In the genomic region with DNA sequence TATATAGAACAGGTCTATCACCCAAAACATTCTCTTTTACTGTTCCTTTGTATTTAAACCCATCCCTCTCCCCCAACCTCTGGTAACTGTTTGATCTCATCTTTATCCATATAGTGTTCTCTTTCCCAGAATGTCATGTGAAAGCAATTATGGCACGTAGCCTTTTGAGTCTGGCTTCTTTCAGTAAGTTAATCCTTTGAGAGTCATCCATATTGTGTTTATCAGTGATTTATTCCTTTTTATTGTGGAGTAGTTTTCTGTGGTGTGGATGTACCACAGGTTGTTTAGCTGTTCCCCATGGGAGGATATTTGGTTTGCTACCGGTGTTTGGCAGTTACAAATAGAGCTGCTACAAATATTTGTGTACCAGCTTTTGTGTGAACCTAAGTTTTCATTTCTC, we compare ENCODE assay signal across 25 cellular contexts. TPM values are rescaled to one million over a fixed set of nuclear protein-coding genes. Genes with fewer than 3 reads are reported as not detected.
"Had no signal": no experiment of that assay in that cellular context is flagged by ENCODE, and none has a peak within 500 bp of the region (broad histone marks: within the 10 kb centered on the region; RNA-seq: fewer than 3 reads in every experiment).

No MANE protein-coding gene starts in this region.

- H3K4me1 ChIP-seq: ascending aorta had no signal

- ATAC-seq: activated CD8-positive, alpha-beta memory T cell treated with anti-CD3 and anti-CD28 coated beads, Interleukin-2, amount 10 ng/mL, durations not matched to agents 7 days and 5 days; activated CD8-positive, alpha-beta T cell treated with anti-CD3 and anti-CD28 coated beads for 36 hours; heart left ventricle; left cardiac atrium; natural killer cell treated with Interleukin-12 subunit alpha and Interleukin-12 subunit beta and Interleukin-15 and Interleukin-18, amount 100 ng/mL, for 72 hours; right cardiac atrium; stimulated activated effector memory CD8-positive, alpha-beta T cell treated with anti-CD3 and anti-CD28 coated beads, Interleukin-12 subunit alpha, Interleukin-12 subunit beta, amount 100 ng/mL, for 72 hours had no signal

- H3K27me3 Mint-ChIP-seq: activated CD4-positive, alpha-beta T cell treated with anti-CD3 and anti-CD28 coated beads, Interleukin-2, amount 10 ng/mL, durations not matched to agents 7 days and 5 days; activated CD8-positive, alpha-beta memory T cell treated with anti-CD3 and anti-CD28 coated beads, Interleukin-2, amount 10 ng/mL, durations not matched to agents 7 days and 5 days; activated CD8-positive, alpha-beta T cell treated with anti-CD3 and anti-CD28 coated beads for 36 hours had no signal

- H3K9ac ChIP-seq: parathyroid adenoma had no signal

- H3K27ac Mint-ChIP-seq: activated CD4-positive, alpha-beta T cell treated with anti-CD3 and anti-CD28 coated beads, Interleukin-2, amount 10 ng/mL, durations not matched to agents 7 days and 5 days; activated CD8-positive, alpha-beta memory T cell treated with anti-CD3 and anti-CD28 coated beads, Interleukin-2, amount 10 ng/mL, durations not matched to agents 7 days and 5 days; activated CD8-positive, alpha-beta T cell treated with anti-CD3 and anti-CD28 coated beads for 36 hours; natural killer cell treated with Interleukin-12 subunit alpha and Interleukin-12 subunit beta and Interleukin-15 and Interleukin-18, amount 100 ng/mL, for 72 hours; stimulated activated effector memory CD8-positive, alpha-beta T cell treated with anti-CD3 and anti-CD28 coated beads, Interleukin-12 subunit alpha, Interleukin-12 subunit beta, amount 100 ng/mL, for 72 hours; T-helper 2 cell treated with Interferon-gamma antibody and Interleukin-4, amounts not matched to agents 5 μg/mL and 100 μg/mL, for 36 hours had no signal

- H3K4me3 Mint-ChIP-seq: activated CD4-positive, alpha-beta T cell treated with anti-CD3 and anti-CD28 coated beads, Interleukin-2, amount 10 ng/mL, durations not matched to agents 7 days and 5 days; activated CD8-positive, alpha-beta memory T cell treated with anti-CD3 and anti-CD28 coated beads, Interleukin-2, amount 10 ng/mL, durations not matched to agents 7 days and 5 days; activated CD8-positive, alpha-beta T cell treated with anti-CD3 and anti-CD28 coated beads for 36 hours; natural killer cell treated with Interleukin-12 subunit alpha and Interleukin-12 subunit beta and Interleukin-15 and Interleukin-18, amount 100 ng/mL, for 72 hours; stimulated activated effector memory CD8-positive, alpha-beta T cell treated with anti-CD3 and anti-CD28 coated beads, Interleukin-12 subunit alpha, Interleukin-12 subunit beta, amount 100 ng/mL, for 72 hours; T-helper 2 cell treated with Interferon-gamma antibody and Interleukin-4, amounts not matched to agents 5 μg/mL and 100 μg/mL, for 36 hours had no signal

- H3K9me3 ChIP-seq: ascending aorta, heart left ventricle, stomach, suprapubic skin, tibial nerve had no signal

- H3K4me3 ChIP-seq: ascending aorta, heart left ventricle, stomach, suprapubic skin, tibial nerve had no signal

- DNase-seq: activated CD4-positive, alpha-beta T cell treated with anti-CD3 and anti-CD28 coated beads, Interleukin-2, amount 10 ng/mL, durations not matched to agents 7 days and 5 days; activated CD4-positive, CD25-positive, alpha-beta regulatory T cell treated with anti-CD3 and anti-CD28 coated beads, Interleukin-2, amount 50 U/mL, for 72 hours; activated CD8-positive, alpha-beta memory T cell treated with anti-CD3 and anti-CD28 coated beads, Interleukin-2, amount 10 ng/mL, durations not matched to agents 7 days and 5 days; activated CD8-positive, alpha-beta T cell treated with anti-CD3 and anti-CD28 coated beads for 36 hours; activated gamma-delta T cell; activated naive CD4-positive, alpha-beta T cell treated with anti-CD3 and anti-CD28 coated beads, Interleukin-2, amount 50 U/mL, for 16 hours; activated T-cell treated with anti-CD3 and anti-CD28 coated beads for 4 hours; central memory CD4-positive, alpha-beta T cell; effector memory CD4-positive, alpha-beta T cell; heart left ventricle; islet precursor cell; left cardiac atrium; right cardiac atrium; stimulated activated CD4-positive, alpha-beta T cell treated with anti-CD3 and anti-CD28 coated beads, Interleukin-12 subunit alpha, Interleukin-12 subunit beta, amount 100 ng/mL, for 4 hours; stomach; WERI-Rb-1 had no signal

- H3K9me3 Mint-ChIP-seq: activated CD4-positive, alpha-beta T cell treated with anti-CD3 and anti-CD28 coated beads, Interleukin-2, amount 10 ng/mL, durations not matched to agents 7 days and 5 days; activated CD8-positive, alpha-beta T cell treated with anti-CD3 and anti-CD28 coated beads for 36 hours; natural killer cell treated with Interleukin-12 subunit alpha and Interleukin-12 subunit beta and Interleukin-15 and Interleukin-18, amount 100 ng/mL, for 72 hours; stimulated activated effector memory CD8-positive, alpha-beta T cell treated with anti-CD3 and anti-CD28 coated beads, Interleukin-12 subunit alpha, Interleukin-12 subunit beta, amount 100 ng/mL, for 72 hours; T-helper 2 cell treated with Interferon-gamma antibody and Interleukin-4, amounts not matched to agents 5 μg/mL and 100 μg/mL, for 36 hours had no signal

- H3K79me2 ChIP-seq: parathyroid adenoma had no signal

- H2AFZ ChIP-seq: parathyroid adenoma had no signal

- H3K27me3 ChIP-seq: ascending aorta, heart left ventricle, stomach, suprapubic skin, tibial nerve had no signal

- H3K27ac ChIP-seq: ascending aorta, heart left ventricle, parathyroid adenoma, stomach, suprapubic skin, tibial nerve, WERI-Rb-1 had no signal

RNA-seq across cellular contexts. Expression of gene CSF1R, which starts 47.8 kb away (rescaled TPM):
- total RNA-seq: activated CD8-positive, alpha-beta T cell treated with anti-CD3 and anti-CD28 coated beads for 36 hours; dermis microvascular lymphatic vessel endothelial cell; pulmonary artery endothelial cell had no signal
